30 cellular contexts compared by ENCODE assay signal in genomic region chr9:126230692-126231091, GRCh38.
"Had no signal": no experiment of that assay in that cellular context is flagged by ENCODE, and none has a peak within 500 bp of the region (broad histone marks: within the 10 kb centered on the region; RNA-seq: fewer than 3 reads in every experiment).

No MANE protein-coding gene starts in this region.

- H3K27ac Mint-ChIP-seq: natural killer cell; nephron; neural progenitor cell; progenitor cell of endocrine pancreas; stimulated activated memory B cell treated with anti-CD40 and anti-IgM and Interleukin-4, amounts not matched to agents 10 μg/mL and 1 μg/mL and 100 μg/mL, for 72 hours; stimulated activated naive CD8-positive, alpha-beta T cell treated with anti-CD3 and anti-CD28 coated beads, Interleukin-15, amount 100 ng/mL, for 72 hours; type B pancreatic cell had no signal

- H3K9me3 ChIP-seq: ovary, psoas muscle, spleen, suprapubic skin, testis, tibial artery, transverse colon, upper lobe of right lung, uterus had no signal

- H3K9ac ChIP-seq: neural progenitor cell, parathyroid adenoma had no signal

- H3K4me1 Mint-ChIP-seq: nephron had no signal

- H3K36me3 ChIP-seq: neural progenitor cell, ovary, spleen, suprapubic skin, tibial artery, transverse colon, upper lobe of right lung, uterus had no signal

- H3K36me3 Mint-ChIP-seq: natural killer cell; neural progenitor cell; stimulated activated memory B cell treated with anti-CD40 and anti-IgM and Interleukin-4, amounts not matched to agents 10 μg/mL and 1 μg/mL and 100 μg/mL, for 72 hours; type B pancreatic cell had no signal

- H3K4me1 ChIP-seq: neural progenitor cell, parathyroid adenoma, psoas muscle, tibial artery, transverse colon, upper lobe of right lung, uterus had no signal

- H3K4me3 ChIP-seq: neural progenitor cell, ovary, psoas muscle, skin epidermis, smooth muscle cell, spleen, suprapubic skin, testis, tibial artery, transverse colon, upper lobe of right lung, uterus had no signal

- H3K27me3 ChIP-seq: neural progenitor cell, ovary, testis, uterus had no signal

- H2AFZ ChIP-seq: neural progenitor cell, parathyroid adenoma had no signal

- H3K9me3 Mint-ChIP-seq: natural killer cell; nephron; stimulated activated memory B cell treated with anti-CD40 and anti-IgM and Interleukin-4, amounts not matched to agents 10 μg/mL and 1 μg/mL and 100 μg/mL, for 72 hours; stimulated activated naive CD8-positive, alpha-beta T cell treated with anti-CD3 and anti-CD28 coated beads, Interleukin-15, amount 100 ng/mL, for 72 hours; type B pancreatic cell had no signal

- H3K27ac ChIP-seq: neural progenitor cell, ovary, parathyroid adenoma, psoas muscle, skin epidermis, spleen, suprapubic skin, testis, tibial artery, transverse colon, upper lobe of right lung, uterus had no signal

- DNase-seq: natural killer cell; occipital lobe; ovary; posterior cingulate gyrus; psoas muscle; right cardiac atrium; spleen; stimulated activated CD4-positive, alpha-beta T cell treated with anti-CD3 and anti-CD28 coated beads, Interleukin-12 subunit alpha, Interleukin-12 subunit beta, amount 100 ng/mL, for 4 hours; stimulated activated CD4-positive, alpha-beta T cell treated with anti-CD3 and anti-CD28 coated beads, Interleukin-1b, Interleukin-23, amount 100 ng/mL, for 48 hours; stimulated activated CD4-positive, alpha-beta T cell treated with anti-CD3 and anti-CD28 coated beads, Interleukin-4, amount 100 ng/mL, for 1 hour; stimulated activated CD4-positive, alpha-beta T cell treated with anti-CD3 and anti-CD28 coated beads, Interleukin-4, amount 100 ng/mL, for 4 hours; stimulated activated CD8-positive, alpha-beta memory T cell treated with anti-CD3 and anti-CD28 coated beads, Interleukin-4, amount 100 ng/mL, for 48 hours; stimulated activated naive CD4-positive, alpha-beta T cell; stimulated activated naive CD8-positive, alpha-beta T cell treated with anti-CD3 and anti-CD28 coated beads, Interleukin-15, amount 100 ng/mL, for 72 hours; stimulated activated naive CD8-positive, alpha-beta T cell treated with anti-CD3 and anti-CD28 coated beads, Interleukin-15, Interleukin-2, amounts not matched to agents 100 U/mL and 50 U/mL, for 24 hours; substantia nigra; testis; transverse colon; upper lobe of right lung; uterus had no signal

- H3K4me3 Mint-ChIP-seq: natural killer cell; nephron; neural progenitor cell; stimulated activated memory B cell treated with anti-CD40 and anti-IgM and Interleukin-4, amounts not matched to agents 10 μg/mL and 1 μg/mL and 100 μg/mL, for 72 hours; stimulated activated naive CD8-positive, alpha-beta T cell treated with anti-CD3 and anti-CD28 coated beads, Interleukin-15, amount 100 ng/mL, for 72 hours; type B pancreatic cell had no signal

- H3K4me2 ChIP-seq: neural progenitor cell, smooth muscle cell had no signal
